27 cellular contexts compared by ENCODE assay signal in genomic region chr3:120066634-120067033, GRCh38.
"Had no signal": no experiment of that assay in that cellular context is flagged by ENCODE, and none has a peak within 500 bp of the region (broad histone marks: within the 10 kb centered on the region; RNA-seq: fewer than 3 reads in every experiment).

No MANE protein-coding gene starts in this region.

- H3K27ac ChIP-seq: stomach, suprapubic skin, testis, thoracic aorta, thyroid gland, tibial artery, tibial nerve, transverse colon, upper lobe of left lung, upper lobe of right lung, uterus, vagina had no signal

- H3K27ac Mint-ChIP-seq: stimulated activated effector memory CD8-positive, alpha-beta T cell treated with anti-CD3 and anti-CD28 coated beads, Interleukin-12 subunit alpha, Interleukin-12 subunit beta, amount 100 ng/mL, for 72 hours; stimulated activated memory B cell treated with anti-CD40 and anti-IgM and Interleukin-4, amounts not matched to agents 10 μg/mL and 1 μg/mL and 100 μg/mL, for 72 hours; stimulated activated naive B cell treated with anti-CD40 and anti-IgM and Interleukin-4, amounts not matched to agents 10 μg/mL and 1 μg/mL and 100 μg/mL, for 72 hours; stimulated activated naive CD8-positive, alpha-beta T cell treated with anti-CD3 and anti-CD28 coated beads, Interleukin-15, amount 100 ng/mL, for 72 hours; stimulated activated naive CD8-positive, alpha-beta T cell treated with anti-CD3 and anti-CD28 coated beads, Interleukin-15, Interleukin-2, amounts not matched to agents 100 ng/mL and 50 ng/mL, for 24 hours; type B pancreatic cell had no signal

- H3K4me1 ChIP-seq: testis, thyroid gland, upper lobe of right lung, uterus had no signal

- H3K27me3 ChIP-seq: stomach, suprapubic skin, testis, thyroid gland, tibial artery, tibial nerve, transverse colon, upper lobe of left lung, upper lobe of right lung, uterus, vagina had no signal

- H3K9me3 Mint-ChIP-seq: stimulated activated effector memory CD8-positive, alpha-beta T cell treated with anti-CD3 and anti-CD28 coated beads, Interleukin-12 subunit alpha, Interleukin-12 subunit beta, amount 100 ng/mL, for 72 hours had no signal

- H3K9me3 ChIP-seq: stomach, suprapubic skin, testis, thoracic aorta, thyroid gland, tibial artery, tibial nerve, transverse colon, upper lobe of left lung, upper lobe of right lung, uterus, vagina had no signal

- H3K27me3 Mint-ChIP-seq: stimulated activated memory B cell treated with anti-CD40 and anti-IgM and Interleukin-4, amounts not matched to agents 10 μg/mL and 1 μg/mL and 100 μg/mL, for 72 hours; stimulated activated naive B cell treated with anti-CD40 and anti-IgM and Interleukin-4, amounts not matched to agents 10 μg/mL and 1 μg/mL and 100 μg/mL, for 72 hours; stimulated activated naive CD8-positive, alpha-beta T cell treated with anti-CD3 and anti-CD28 coated beads, Interleukin-15, amount 100 ng/mL, for 72 hours; stimulated activated naive CD8-positive, alpha-beta T cell treated with anti-CD3 and anti-CD28 coated beads, Interleukin-15, Interleukin-2, amounts not matched to agents 100 ng/mL and 50 ng/mL, for 24 hours; type B pancreatic cell had no signal

- ATAC-seq: stimulated activated effector memory CD8-positive, alpha-beta T cell treated with anti-CD3 and anti-CD28 coated beads, Interleukin-12 subunit alpha, Interleukin-12 subunit beta, amount 100 ng/mL, for 72 hours; stimulated activated memory B cell treated with anti-CD40 and anti-IgM and Interleukin-4, amounts not matched to agents 10 μg/mL and 1 μg/mL and 100 μg/mL, for 72 hours; stimulated activated naive B cell treated with anti-CD40 and anti-IgM and Interleukin-4, amounts not matched to agents 10 μg/mL and 1 μg/mL and 100 μg/mL, for 72 hours; stimulated activated naive CD8-positive, alpha-beta T cell treated with anti-CD3 and anti-CD28 coated beads, Interleukin-15, amount 100 ng/mL, for 72 hours; stimulated activated naive CD8-positive, alpha-beta T cell treated with anti-CD3 and anti-CD28 coated beads, Interleukin-15, Interleukin-2, amounts not matched to agents 100 U/mL and 50 U/mL, for 24 hours; upper lobe of right lung had no signal

- H3K4me3 Mint-ChIP-seq: stimulated activated effector memory CD8-positive, alpha-beta T cell treated with anti-CD3 and anti-CD28 coated beads, Interleukin-12 subunit alpha, Interleukin-12 subunit beta, amount 100 ng/mL, for 72 hours; stimulated activated memory B cell treated with anti-CD40 and anti-IgM and Interleukin-4, amounts not matched to agents 10 μg/mL and 1 μg/mL and 100 μg/mL, for 72 hours; stimulated activated naive B cell treated with anti-CD40 and anti-IgM and Interleukin-4, amounts not matched to agents 10 μg/mL and 1 μg/mL and 100 μg/mL, for 72 hours; stimulated activated naive CD8-positive, alpha-beta T cell treated with anti-CD3 and anti-CD28 coated beads, Interleukin-15, amount 100 ng/mL, for 72 hours; stimulated activated naive CD8-positive, alpha-beta T cell treated with anti-CD3 and anti-CD28 coated beads, Interleukin-15, Interleukin-2, amounts not matched to agents 100 ng/mL and 50 ng/mL, for 24 hours; type B pancreatic cell had no signal

- H3K36me3 ChIP-seq: stomach, suprapubic skin, thoracic aorta, thyroid gland, tibial artery, tibial nerve, transverse colon, upper lobe of left lung, upper lobe of right lung, uterus, vagina had no signal

- DNase-seq: stimulated activated CD4-positive, alpha-beta T cell treated with anti-CD3 and anti-CD28 coated beads, Interleukin-2, amount 100 ng/mL, for 24 hours; stimulated activated CD4-positive, alpha-beta T cell treated with anti-CD3 and anti-CD28 coated beads, Interleukin-2, amount 100 ng/mL, for 48 hours; stimulated activated CD4-positive, alpha-beta T cell treated with anti-CD3 and anti-CD28 coated beads, Interleukin-4, amount 100 ng/mL, for 1 hour; stimulated activated CD4-positive, alpha-beta T cell treated with anti-CD3 and anti-CD28 coated beads, Interleukin-4, amount 100 ng/mL, for 4 hours; stimulated activated CD8-positive, alpha-beta memory T cell treated with anti-CD3 and anti-CD28 coated beads, Interleukin-4, amount 100 ng/mL, for 48 hours; stimulated activated naive B cell treated with anti-CD40 and anti-IgM and Interleukin-4, amounts not matched to agents 10 μg/mL and 1 μg/mL and 100 μg/mL, for 72 hours; stimulated activated naive CD4-positive, alpha-beta T cell; stimulated activated naive CD4-positive, alpha-beta T cell treated with Interleukin-2 at 50 U/mL for 16 hours; stimulated activated naive CD8-positive, alpha-beta T cell treated with anti-CD3 and anti-CD28 coated beads, Interleukin-15, amount 100 ng/mL, for 72 hours; stimulated activated naive CD8-positive, alpha-beta T cell treated with anti-CD3 and anti-CD28 coated beads, Interleukin-15, Interleukin-2, amounts not matched to agents 100 U/mL and 50 U/mL, for 24 hours; stomach; substantia nigra; testis; thyroid gland; tibial artery; transverse colon; upper lobe of left lung; upper lobe of right lung; uterus had no signal

- H3K4me3 ChIP-seq: stomach, suprapubic skin, testis, thoracic aorta, thyroid gland, tibial artery, tibial nerve, transverse colon, upper lobe of left lung, upper lobe of right lung, uterus, vagina had no signal
